17 cellular contexts compared by ENCODE assay signal in genomic region chr15:51754267-51754666, GRCh38.
"Had no signal": no experiment of that assay in that cellular context is flagged by ENCODE, and none has a peak within 500 bp of the region (broad histone marks: within the 10 kb centered on the region; RNA-seq: fewer than 3 reads in every experiment).

No MANE protein-coding gene starts in this region.

- H3K4me3 Mint-ChIP-seq: activated CD8-positive, alpha-beta memory T cell treated with anti-CD3 and anti-CD28 coated beads, Interleukin-2, amount 10 ng/mL, durations not matched to agents 7 days and 5 days; activated naive CD8-positive, alpha-beta T cell treated with anti-CD3 and anti-CD28 coated beads for 36 hours; activated T-cell treated with anti-CD3 and anti-CD28 coated beads, Interleukin-2, amount 50 U/mL, for 24 hours; endodermal cell; stimulated activated naive CD8-positive, alpha-beta T cell treated with anti-CD3 and anti-CD28 coated beads, Interleukin-15, amount 100 ng/mL, for 72 hours had no signal

- DNase-seq: activated CD4-positive, alpha-beta T cell treated with anti-CD3 and anti-CD28 coated beads for 1 hour; activated CD4-positive, alpha-beta T cell treated with anti-CD3 and anti-CD28 coated beads, Interleukin-2, amount 50 U/mL, for 48 hours; activated CD8-positive, alpha-beta memory T cell treated with anti-CD3 and anti-CD28 coated beads, Interleukin-2, amount 10 ng/mL, durations not matched to agents 7 days and 5 days; activated effector memory CD4-positive, alpha-beta T cell treated with Interleukin-2 at 50 U/mL for 16 hours; activated naive CD8-positive, alpha-beta T cell treated with anti-CD3 and anti-CD28 coated beads for 36 hours; activated T-cell treated with anti-CD3 and anti-CD28 coated beads, Interleukin-2, amount 50 U/mL, for 24 hours; anterior cingulate cortex; endodermal cell; hypothalamus; kidney glomerular epithelial cell; mesendoderm; retina; stimulated activated CD4-positive, alpha-beta T cell treated with anti-CD3 and anti-CD28 coated beads, Interleukin-15, amount 100 ng/mL, for 24 hours; stimulated activated CD4-positive, alpha-beta T cell treated with anti-CD3 and anti-CD28 coated beads, Interleukin-4, amount 100 ng/mL, for 24 hours; stimulated activated naive CD8-positive, alpha-beta T cell treated with anti-CD3 and anti-CD28 coated beads, Interleukin-15, amount 100 ng/mL, for 72 hours had no signal

- H3K4me3 ChIP-seq: thoracic aorta had no signal

- H3K9me3 ChIP-seq: thoracic aorta had no signal

- H3K27ac ChIP-seq: parathyroid adenoma, thoracic aorta had no signal

- H3K4me1 Mint-ChIP-seq: endodermal cell had no signal

- H3K27ac Mint-ChIP-seq: activated CD8-positive, alpha-beta memory T cell treated with anti-CD3 and anti-CD28 coated beads, Interleukin-2, amount 10 ng/mL, durations not matched to agents 7 days and 5 days; activated naive CD8-positive, alpha-beta T cell treated with anti-CD3 and anti-CD28 coated beads for 36 hours; activated T-cell treated with anti-CD3 and anti-CD28 coated beads, Interleukin-2, amount 50 U/mL, for 24 hours; endodermal cell; stimulated activated naive CD8-positive, alpha-beta T cell treated with anti-CD3 and anti-CD28 coated beads, Interleukin-15, amount 100 ng/mL, for 72 hours had no signal

- H3K36me3 ChIP-seq: thoracic aorta had no signal

- H3K4me1 ChIP-seq: parathyroid adenoma had no signal

- ATAC-seq: activated CD8-positive, alpha-beta memory T cell treated with anti-CD3 and anti-CD28 coated beads, Interleukin-2, amount 10 ng/mL, durations not matched to agents 7 days and 5 days; stimulated activated naive CD8-positive, alpha-beta T cell treated with anti-CD3 and anti-CD28 coated beads, Interleukin-15, amount 100 ng/mL, for 72 hours had no signal

- H3K9me3 Mint-ChIP-seq: activated naive CD8-positive, alpha-beta T cell treated with anti-CD3 and anti-CD28 coated beads for 36 hours; activated T-cell treated with anti-CD3 and anti-CD28 coated beads, Interleukin-2, amount 50 U/mL, for 24 hours; endodermal cell; stimulated activated naive CD8-positive, alpha-beta T cell treated with anti-CD3 and anti-CD28 coated beads, Interleukin-15, amount 100 ng/mL, for 72 hours had no signal
